Comparison of ENCODE assay signal across 14 cellular contexts in the genomic region with DNA sequence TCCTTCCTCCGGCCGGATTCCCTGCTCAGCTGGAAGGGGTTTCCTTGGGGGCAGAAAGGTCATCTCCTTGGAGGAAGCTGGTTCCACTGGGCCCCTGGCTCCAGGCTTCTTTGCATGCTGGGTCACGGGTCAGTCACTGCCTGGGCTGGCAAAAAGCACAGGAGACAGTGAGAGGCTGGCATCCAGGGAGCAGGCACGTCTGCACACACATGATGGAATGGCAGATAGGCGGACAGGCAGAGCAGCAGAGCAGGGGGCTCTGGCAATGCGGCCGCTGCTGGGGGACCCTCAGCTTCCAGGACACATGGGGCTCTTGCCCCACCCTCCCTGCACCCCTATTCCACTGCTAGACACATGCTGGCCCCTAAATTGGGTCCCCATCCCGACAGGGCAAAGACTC. TPM values are rescaled to one million over a fixed set of nuclear protein-coding genes. Genes with fewer than 3 reads are reported as not detected.
DNase-seq lines count a peak whose midpoint lies in the region; ATAC-seq and TF ChIP-seq lines count a peak whose summit lies in the region.
"Had no signal": no experiment of that assay in that cellular context is flagged by ENCODE, and none has a peak within 500 bp of the region (broad histone marks: within the 10 kb centered on the region; RNA-seq: fewer than 3 reads in every experiment).

No MANE protein-coding gene starts in this region.

- H3K9me3 ChIP-seq in neuronal stem cell (replicated peaks in 1 of 2; ENCODE audit: control insufficient read depth in 2 of 2, insufficient read depth in 1 of 2, low read depth in 1 of 2, low read length in 2 of 2) (no peaks in the 10 kb centered on the region), spleen (no peaks in the 10 kb centered on the region)
- H3K9me3 ChIP-seq: BLaER1, Caco-2 had no signal

- H2BK12ac ChIP-seq in neuronal stem cell (ENCODE audit: low read length), result no peak overlapping the region

- H3K27ac ChIP-seq in neuronal stem cell (replicated peaks; ENCODE audit: low read length) (no peak overlapping the region), spleen (no peak overlapping the region)
- H3K27ac ChIP-seq: BLaER1 had no signal

- H3K36me3 ChIP-seq in neuronal stem cell (replicated peaks in 1 of 2; ENCODE audit: control insufficient read depth in 2 of 2, insufficient read depth in 2 of 2, low read length in 2 of 2) (peaks cover 6 to 15% of the 10 kb centered on the region in 2 donors), spleen (no peaks in the 10 kb centered on the region)
- H3K36me3 ChIP-seq: BLaER1 had no signal

- H2AK5ac ChIP-seq in neuronal stem cell (ENCODE audit: low read depth, low read length), result no peak overlapping the region

- H4K91ac ChIP-seq in neuronal stem cell (ENCODE audit: low read depth, low read length, poor library complexity), result no peak overlapping the region

- peak overlapping the region; percentile 11 for H3K14ac ChIP-seq in neuronal stem cell (ENCODE audit: low read length)

- no peak overlapping the region for H2AFZ ChIP-seq in neuronal stem cell (ENCODE audit: low read length)
- H2AFZ ChIP-seq: GM23338 had no signal

- no CpG with 5 or more reads among the region's 8 CpGs for WGBS in neuronal stem cell (ENCODE audit: extremely low coverage in 2 of 2, insufficient read length in 2 of 2, insufficient replicate concordance in 1 of 2), 2 donors
- WGBS in spleen, 5 donors, result 85 to 93% (median 90%) methylated on average over 4 to 8 of the region's 8 CpGs

- peak overlapping the region; percentile 35 for H3K9ac ChIP-seq in neuronal stem cell (ENCODE audit: low read depth, low read length, poor library complexity)
- H3K9ac ChIP-seq: BLaER1 had no signal

- peak overlapping the region; percentile 31 for H3K23ac ChIP-seq in neuronal stem cell (ENCODE audit: low read depth, low read length, poor library complexity)

- TF ChIP-seq CTCF in spleen (IDR thresholded peaks at IDR 0.05 in 8 of 11, conservative IDR thresholded peaks at IDR 0.05 in 3 of 11), result no peak

- H2BK5ac ChIP-seq in neuronal stem cell (ENCODE audit: low read length), result no peak overlapping the region

- H3K18ac ChIP-seq in neuronal stem cell (ENCODE audit: low read length), result peak overlapping the region; percentile 35

- H2BK120ac ChIP-seq in neuronal stem cell (ENCODE audit: low read depth, low read length), result no peak overlapping the region

- DNase-seq in activated CD8-positive, alpha-beta memory T cell treated with anti-CD3 and anti-CD28 coated beads for 24 hours, result peak; percentile 40
- no peak for DNase-seq in activated CD8-positive, alpha-beta memory T cell treated with anti-CD3 and anti-CD28 coated beads, Interleukin-2, amount 50 U/mL, for 48 hours
- DNase-seq in neuronal stem cell (ENCODE audit: low spot score) (no peak), spleen (peak; percentile 50), NCI-H2171 (lab: John Stamatoyannopoulos, UW) (no peak)
- DNase-seq: 8988T; Caco-2; CD8-positive, alpha-beta memory T cell; DMS53; GF-D8 had no signal

- no peak for TF ChIP-seq POLR2A in spleen (IDR thresholded peaks at IDR 0.05)

- H3K27me3 ChIP-seq in neuronal stem cell (ENCODE audit: control insufficient read depth in 3 of 3, insufficient read depth in 3 of 3, low read depth in 1 of 3, low read length in 3 of 3) (no peaks in the 10 kb centered on the region), spleen (replicated peaks in 1 of 7) (no peaks in the 10 kb centered on the region)
- H3K27me3 ChIP-seq: BLaER1 had no signal

- H3K4ac ChIP-seq in neuronal stem cell (ENCODE audit: low read length), result no peak overlapping the region

- intact Hi-C loops in spleen (cut with DNase I; ENCODE audit: low total_unique reads), result no loop called here

- no peaks in the 10 kb centered on the region for H3K79me1 ChIP-seq in neuronal stem cell (ENCODE audit: low read depth, low read length)

- H3K4me3 ChIP-seq in neuronal stem cell (ENCODE audit: low read length in 2 of 2), result no peak overlapping the region
- no peak overlapping the region for H3K4me3 ChIP-seq in spleen
- H3K4me3 ChIP-seq: BLaER1, GM23338 had no signal

- H4K8ac ChIP-seq in neuronal stem cell (ENCODE audit: low read depth, low read length), result no peak overlapping the region

- H2BK15ac ChIP-seq in neuronal stem cell (ENCODE audit: low read length), result no peak overlapping the region

- H3K4me2 ChIP-seq in neuronal stem cell (ENCODE audit: insufficient read depth, low read length, poor library complexity, severe bottlenecking), result no peak overlapping the region
- H3K4me2 ChIP-seq: BLaER1, GM23338 had no signal

- ATAC-seq in HG03378 (IDR thresholded peaks at IDR 0.05; ENCODE audit: unreplicated experiment) (no peak), GM21515 (IDR thresholded peaks at IDR 0.05; ENCODE audit: unreplicated experiment) (no peak)

- H3K4me1 ChIP-seq in neuronal stem cell (ENCODE audit: control insufficient read depth in 2 of 2, insufficient read depth in 1 of 2, low read depth in 1 of 2, low read length in 2 of 2) (peaks cover 12 to 16% of the 10 kb centered on the region in 2 donors), spleen (peaks cover 0 to under 1% (median 0%) of the 10 kb centered on the region in 6 donors)

RNA-seq across cellular contexts. Expression of gene C11orf58, which starts 40.4 kb away (rescaled TPM):
- 205 TPM for polyA plus RNA-seq in neuronal stem cell (2013, experiment 1 of 2)
- 208 TPM for polyA plus RNA-seq in neuronal stem cell (2013, experiment 2 of 2)
- 100 to 1,000 TPM; 107 to 147 (median 126) TPM for total RNA-seq in spleen
- 100 to 1,000 TPM in 2 of 3 donors, 10 to 100 TPM in 1; 83.9 to 136 (median 108) TPM for polyA plus RNA-seq in spleen

Comparison
In these comparisons a context has a peak if more than half of its experiments do, and no peak if none do; other contexts are left out.
1. DNase-seq: peak in activated CD8-positive, alpha-beta memory T cell treated with anti-CD3 and anti-CD28 coated beads for 24 hours (single experiment) and spleen (single experiment); none in activated CD8-positive, alpha-beta memory T cell treated with anti-CD3 and anti-CD28 coated beads, Interleukin-2, amount 50 U/mL, for 48 hours (single experiment), neuronal stem cell (single experiment) and NCI-H2171 (single experiment).